Comparison of ENCODE assay signal across 18 cellular contexts in the genomic region with DNA sequence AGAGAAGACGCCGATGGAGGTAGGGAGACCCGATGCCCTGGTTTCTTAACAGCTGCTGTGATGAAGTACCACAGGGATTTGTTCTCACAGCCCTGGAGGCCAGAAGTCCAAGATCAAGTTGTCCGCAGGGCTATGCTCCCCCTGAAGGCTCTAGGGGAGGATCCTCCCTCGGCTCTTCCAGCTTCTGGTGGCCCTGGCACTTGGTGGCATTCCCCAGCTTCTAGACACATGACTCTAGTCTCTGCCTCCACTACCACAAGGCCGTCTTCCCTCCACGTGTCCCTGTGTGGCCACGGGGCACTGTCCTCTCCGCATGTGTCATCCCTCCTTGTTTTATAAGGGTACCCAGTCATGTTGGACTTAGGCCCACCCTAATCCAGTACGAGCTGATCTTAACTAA.
A peak's percentile ranks its signal among the peaks of the same experiment; 100 is the strongest.
DNase-seq lines count a peak whose midpoint lies in the region; ATAC-seq and TF ChIP-seq lines count a peak whose summit lies in the region.
"Had no signal": no experiment of that assay in that cellular context is flagged by ENCODE, and none has a peak within 500 bp of the region (broad histone marks: within the 10 kb centered on the region; RNA-seq: fewer than 3 reads in every experiment).

No MANE protein-coding gene starts in this region.

- POLR2A ChIA-PET in Panc1 (lab: Charles Lee) = interaction anchor here (1.1 kb wide), 1 partner anchor 124 kb away, joined by 3 read pairs; no protein-coding TSS in a partner anchor

- H3K9me3 Mint-ChIP-seq in HFFc6 = no peaks in the 10 kb centered on the region
- H3K9me3 Mint-ChIP-seq in chondrocyte (ENCODE audit: low read depth) = no peaks in the 10 kb centered on the region
- H3K9me3 Mint-ChIP-seq: CD4-positive, CD25-positive, alpha-beta regulatory T cell had no signal

- ATAC-seq in Panc1 = no peak
- ATAC-seq in lower lobe of right lung = no peak
- ATAC-seq: K562 had no signal

- DNase-seq in HFFc6 (no peak), Panc1 (ENCODE audit: low read depth, low spot score) (no peak), chondrocyte (ENCODE audit: low spot score) (no peak), posterior vena cava (ENCODE audit: low spot score) (peak; percentile 42), lower lobe of right lung (no peak), NK-92 (lab: John Stamatoyannopoulos, UW; ENCODE audit: unreplicated experiment) (no peak), RKO (ENCODE audit: low spot score) (no peak)
- DNase-seq: Caco-2; CD4-positive, CD25-positive, alpha-beta regulatory T cell; NCI-H1417 treated with DMSO at 0.1 percent for 48 hours; NCI-H2029; NCI-H2171; NCI-H446; NCI-H69; SHP77 treated with DMSO at 0.1 percent for 48 hours had no signal

- H3K4me1 Mint-ChIP-seq in HFFc6 (ENCODE audit: low read depth) (peaks cover 28% of the 10 kb centered on the region), chondrocyte (ENCODE audit: low read depth) (peaks cover 28% of the 10 kb centered on the region)

- no peaks in the 10 kb centered on the region; the same call in 1 of the 2 replicates for H3K27me3 Mint-ChIP-seq in HFFc6 (ENCODE audit: insufficient read depth)
- no peaks in the 10 kb centered on the region for H3K27me3 Mint-ChIP-seq in chondrocyte (ENCODE audit: low read depth)
- H3K27me3 Mint-ChIP-seq: B cell; CD4-positive, CD25-positive, alpha-beta regulatory T cell had no signal

- H3K27ac ChIP-seq in Panc1 (ENCODE audit: low read length) (peak overlapping the region; percentile 88), lower lobe of right lung (no peak overlapping the region)
- H3K27ac ChIP-seq: HL-60 had no signal

- peak overlapping the region; percentile 69 for H3K27ac Mint-ChIP-seq in HFFc6
- H3K27ac Mint-ChIP-seq in chondrocyte (ENCODE audit: unreplicated experiment) = peak overlapping the region; percentile 51
- H3K27ac Mint-ChIP-seq: B cell; CD4-positive, CD25-positive, alpha-beta regulatory T cell had no signal

- H3K36me3 Mint-ChIP-seq in HFFc6 (ENCODE audit: low read depth) (peaks cover 4% of the 10 kb centered on the region; the same call in 1 of the 2 replicates), chondrocyte (ENCODE audit: low read depth) (no peaks in the 10 kb centered on the region)

- no peak for TF ChIP-seq CTCF in HFFc6 (IDR thresholded peaks at IDR 0.05)
- no peak for TF ChIP-seq CTCF in Panc1 (IDR thresholded peaks at IDR 0.05)
- no peak for TF ChIP-seq CTCF in chondrocyte (IDR thresholded peaks at IDR 0.05)
- no peak for TF ChIP-seq CTCF in lower lobe of right lung (IDR thresholded peaks at IDR 0.05)

- intact Hi-C loops in Panc1 (cut with micrococcal nuclease; ENCODE audit: unreplicated experiment) (loop anchor here (10.0 kb wide), 1 partner anchor 122 kb away; no protein-coding TSS in a partner anchor), posterior vena cava (cut with DNase I) (no loop called here), lower lobe of right lung (cut with DNase I) (no loop called here)

- no peaks in the 10 kb centered on the region for H3K36me3 ChIP-seq in Panc1 (ENCODE audit: control insufficient read depth, insufficient read depth, low read length)
- no peaks in the 10 kb centered on the region for H3K36me3 ChIP-seq in lower lobe of right lung

- no peak overlapping the region for H3K4me3 Mint-ChIP-seq in HFFc6
- no peak overlapping the region for H3K4me3 Mint-ChIP-seq in chondrocyte (ENCODE audit: unreplicated experiment)
- H3K4me3 Mint-ChIP-seq: B cell had no signal

- BruUV-seq in Panc1 (replicated peaks; lab: Mats Ljungman, UMichigan) = TSS peak; percentile 24

- CTCF ChIA-PET in Panc1 (lab: Charles Lee) = interaction anchor here (0.6 to 2.0 kb wide), 5 partner anchors 8 to 473 kb away, joined by 3 to 7 read pairs (median 3); no protein-coding TSS in a partner anchor

- in situ Hi-C loops in Panc1 (cut with HindIII; ENCODE audit: low pct_unique_long_range_greater_than_20kb, low sequenced_read_pairs) = no loop called here

- no peak overlapping the region for H3K4me3 ChIP-seq in Panc1 (ENCODE audit: low read depth in 2 of 2, low read length in 2 of 2)
- no peak overlapping the region for H3K4me3 ChIP-seq in lower lobe of right lung
- H3K4me3 ChIP-seq: K562 had no signal

- H3K27me3 ChIP-seq in Panc1 (ENCODE audit: control insufficient read depth, insufficient read depth, low read length) (no peaks in the 10 kb centered on the region), lower lobe of right lung (ENCODE audit: low read depth) (no peaks in the 10 kb centered on the region)

- H3K9me3 ChIP-seq in Panc1 (ENCODE audit: control insufficient read depth, insufficient read depth, low read depth, low read length) (no peaks in the 10 kb centered on the region), lower lobe of right lung (no peaks in the 10 kb centered on the region)
- H3K9me3 ChIP-seq: Caco-2 had no signal

- H3K4me1 ChIP-seq in Panc1 (ENCODE audit: control insufficient read depth, insufficient read depth, low read length) = peaks cover 54% of the 10 kb centered on the region
- peaks cover 5% of the 10 kb centered on the region for H3K4me1 ChIP-seq in lower lobe of right lung
